In genomic region chr2:118853129-118853640, GRCh38 we compare ENCODE assay signal across 16 cellular contexts. TPM values are rescaled to one million over a fixed set of nuclear protein-coding genes. Genes with fewer than 3 reads are reported as not detected.
DNase-seq lines count a peak whose midpoint lies in the region; ATAC-seq lines count a peak whose summit lies in the region.
"Had no signal": no experiment of that assay in that cellular context is flagged by ENCODE, and none has a peak within 500 bp of the region (broad histone marks: within the 10 kb centered on the region; RNA-seq: fewer than 3 reads in every experiment).

No MANE protein-coding gene starts in this region.

- no peaks in the 10 kb centered on the region for H3K9me3 Mint-ChIP-seq in activated naive CD4-positive, alpha-beta T cell treated with anti-CD3 and anti-CD28 coated beads, Interleukin-2, amount 50 U/mL, for 24 hours
- H3K9me3 Mint-ChIP-seq in stimulated activated naive B cell treated with anti-CD40 and anti-IgM and Interleukin-4, amounts not matched to agents 10 μg/mL and 1 μg/mL and 100 μg/mL, for 72 hours: peaks cover 0 to 5% of the 10 kb centered on the region in 2 donors

- H3K4me1 ChIP-seq in iPS-20b (ENCODE audit: insufficient read depth, low read length): peaks cover 7% of the 10 kb centered on the region; the same call in 1 of the 2 replicates

- peaks cover 62% of the 10 kb centered on the region for H3K27me3 Mint-ChIP-seq in activated naive CD4-positive, alpha-beta T cell treated with anti-CD3 and anti-CD28 coated beads, Interleukin-2, amount 50 U/mL, for 24 hours
- peaks cover 90% of the 10 kb centered on the region for H3K27me3 Mint-ChIP-seq in T-helper 17 cell
- H3K27me3 Mint-ChIP-seq in stimulated activated naive B cell treated with anti-CD40 and anti-IgM and Interleukin-4, amounts not matched to agents 10 μg/mL and 1 μg/mL and 100 μg/mL, for 72 hours: peaks cover 70 to 96% of the 10 kb centered on the region in 2 donors

- H3K36me3 Mint-ChIP-seq in activated naive CD4-positive, alpha-beta T cell treated with anti-CD3 and anti-CD28 coated beads, Interleukin-2, amount 50 U/mL, for 24 hours: no peaks in the 10 kb centered on the region
- peaks cover 7% of the 10 kb centered on the region for H3K36me3 Mint-ChIP-seq in T-helper 17 cell (ENCODE audit: low read depth)
- H3K36me3 Mint-ChIP-seq in stimulated activated naive B cell treated with anti-CD40 and anti-IgM and Interleukin-4, amounts not matched to agents 10 μg/mL and 1 μg/mL and 100 μg/mL, for 72 hours: peaks cover 5 to 15% of the 10 kb centered on the region in 2 donors

- H3K9me3 ChIP-seq in T-helper 17 cell (ENCODE audit: control insufficient read depth, low read length, poor library complexity, severe bottlenecking) (no peaks in the 10 kb centered on the region), iPS-20b (ENCODE audit: insufficient read depth, low read depth, low read length) (peaks cover 6% of the 10 kb centered on the region; the same call in 1 of the 2 replicates)

- DNase-seq in activated naive CD4-positive, alpha-beta T cell (lab: John Stamatoyannopoulos, UW): no peak
- DNase-seq in T-helper 17 cell (no peak), NCI-H2227 treated with DMSO at 0.1 percent for 48 hours (lab: John Stamatoyannopoulos, UW) (no peak)
- DNase-seq in stimulated activated naive B cell treated with anti-CD40 and anti-IgM and Interleukin-4, amounts not matched to agents 10 μg/mL and 1 μg/mL and 100 μg/mL, for 72 hours: no peak
- DNase-seq: activated CD8-positive, alpha-beta memory T cell treated with anti-CD3 and anti-CD28 coated beads for 24 hours; activated effector memory CD4-positive, alpha-beta T cell treated with Interleukin-2 at 50 U/mL for 16 hours; MM.1S; NCI-H226; NK-92 treated with Interleukin-12 subunit alpha and Interleukin-12 subunit beta, amount 100 ng/mL, for 24 hours; right cardiac atrium had no signal

- H3K4me3 ChIP-seq in iPS-20b (ENCODE audit: low read length): peak overlapping the region; percentile 44; the same call in 1 of the 2 replicates
- H3K4me3 ChIP-seq: lung had no signal

- peaks cover 30% of the 10 kb centered on the region for H3K4me1 Mint-ChIP-seq in activated naive CD4-positive, alpha-beta T cell treated with anti-CD3 and anti-CD28 coated beads, Interleukin-2, amount 50 U/mL, for 24 hours
- H3K4me1 Mint-ChIP-seq in T-helper 17 cell: peaks cover 19% of the 10 kb centered on the region
- peaks cover 24 to 53% of the 10 kb centered on the region in 2 donors for H3K4me1 Mint-ChIP-seq in stimulated activated naive B cell treated with anti-CD40 and anti-IgM and Interleukin-4, amounts not matched to agents 10 μg/mL and 1 μg/mL and 100 μg/mL, for 72 hours

- peaks cover 99% of the 10 kb centered on the region for H3K27me3 ChIP-seq in iPS-20b (ENCODE audit: insufficient read depth, low read length)

- ATAC-seq in T-helper 17 cell (no peak), HG03025 (IDR thresholded peaks at IDR 0.05; ENCODE audit: low FRiP score, unreplicated experiment) (no peak), HG02610 (IDR thresholded peaks at IDR 0.05; ENCODE audit: unreplicated experiment) (no peak)
- ATAC-seq in stimulated activated naive B cell treated with anti-CD40 and anti-IgM and Interleukin-4, amounts not matched to agents 10 μg/mL and 1 μg/mL and 100 μg/mL, for 72 hours (replicated peaks): no peak
- ATAC-seq: right cardiac atrium had no signal

- H3K9ac ChIP-seq in iPS-20b (ENCODE audit: low read depth, low read length): no peak overlapping the region

- H3K27ac ChIP-seq in iPS-20b (ENCODE audit: low read length): no peak overlapping the region
- H3K27ac ChIP-seq: RWPE1 had no signal

- peak overlapping the region; percentile 65 for H3K27ac Mint-ChIP-seq in activated naive CD4-positive, alpha-beta T cell treated with anti-CD3 and anti-CD28 coated beads, Interleukin-2, amount 50 U/mL, for 24 hours
- H3K27ac Mint-ChIP-seq in T-helper 17 cell: peak overlapping the region; percentile 49
- H3K27ac Mint-ChIP-seq in stimulated activated naive B cell treated with anti-CD40 and anti-IgM and Interleukin-4, amounts not matched to agents 10 μg/mL and 1 μg/mL and 100 μg/mL, for 72 hours: peak overlapping the region; percentile 94

- H3K36me3 ChIP-seq in iPS-20b (ENCODE audit: insufficient read depth, low read depth, low read length): no peaks in the 10 kb centered on the region

- H3K4me3 Mint-ChIP-seq in activated naive CD4-positive, alpha-beta T cell treated with anti-CD3 and anti-CD28 coated beads, Interleukin-2, amount 50 U/mL, for 24 hours: no peak overlapping the region
- H3K4me3 Mint-ChIP-seq in T-helper 17 cell: peak overlapping the region; percentile 68
- peak overlapping the region in 1 of 2 donors; percentile 53 for H3K4me3 Mint-ChIP-seq in stimulated activated naive B cell treated with anti-CD40 and anti-IgM and Interleukin-4, amounts not matched to agents 10 μg/mL and 1 μg/mL and 100 μg/mL, for 72 hours

RNA-seq across cellular contexts. Expression of gene EN1, which starts 5.7 kb away (rescaled TPM):
- not detected for total RNA-seq in T-helper 17 cell
- total RNA-seq: lung, right cardiac atrium had no signal
